In the genomic region with DNA sequence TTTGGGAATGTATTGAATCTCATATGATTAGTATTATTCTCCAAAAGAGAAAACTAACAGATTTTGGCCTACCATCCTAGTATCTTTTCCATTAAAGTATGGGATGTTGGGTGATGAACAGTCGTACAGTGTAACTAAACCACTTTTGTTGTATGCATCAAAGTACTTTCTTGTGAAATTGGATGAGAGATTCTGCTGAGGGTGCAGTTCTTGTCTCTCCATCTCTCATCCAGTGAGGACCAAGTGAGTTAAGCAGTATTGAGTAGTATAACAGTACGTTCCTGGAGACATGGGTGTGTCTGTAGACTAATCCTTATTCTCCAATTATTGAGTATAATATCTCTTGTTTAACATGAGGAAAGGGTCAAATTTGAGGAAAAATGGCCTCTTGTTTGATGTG, we compare ENCODE assay signal across 18 cellular contexts.
DNase-seq lines count a peak whose midpoint lies in the region; ATAC-seq, FAIRE-seq and TF ChIP-seq lines count a peak whose summit lies in the region.
"Had no signal": no experiment of that assay in that cellular context is flagged by ENCODE, and none has a peak within 500 bp of the region (broad histone marks: within the 10 kb centered on the region; RNA-seq: fewer than 3 reads in every experiment).

No MANE protein-coding gene starts in this region.

- no peak for FAIRE-seq in A549 (lab: Jason Lieb, UNC)
- FAIRE-seq in K562 (lab: Jason Lieb, UNC): no peak

- no peaks in the 10 kb centered on the region for H3K9me1 ChIP-seq in K562 (ENCODE audit: control insufficient read depth, insufficient read depth, low read length)

- CTCF ChIA-PET in A549 (lab: Yijun Ruan, JAX): interaction anchor here (1.3 kb wide), 1 partner anchor 117 kb away, joined by 3 read pairs; no protein-coding TSS in a partner anchor
- CTCF ChIA-PET in K562 (lab: Yijun Ruan, JAX; ENCODE audit: low intra/inter-chr PET ratio): no interaction called here

- no peaks in the 10 kb centered on the region; the same call in 1 of the 2 replicates for H4K20me1 ChIP-seq in GM23338 (replicated peaks; ENCODE audit: insufficient read depth)
- H4K20me1 ChIP-seq in K562 (replicated peaks; ENCODE audit: control insufficient read depth, insufficient read depth, low read length): no peaks in the 10 kb centered on the region

- H3K4me2 ChIP-seq in A549 (no peak overlapping the region), GM23338 (peak overlapping the region; percentile 75), K562 (ENCODE audit: insufficient read depth, low read length) (no peak overlapping the region)

- DNase-seq in A549 (ENCODE audit: low read depth in 1 of 2, low spot score in 1 of 2) (no peak), GM23338 (ENCODE audit: low spot score) (no peak), K562 (ENCODE audit: extremely low read depth in 1 of 4, low spot score in 3 of 4) (no peak), mesothelial cell of epicardium (ENCODE audit: low spot score in 2 of 2, unreplicated experiment in 2 of 2) (no peak), DMS 273 treated with DMSO at 0.1 percent for 48 hours (lab: John Stamatoyannopoulos, UW) (no peak)
- no peak for DNase-seq in activated T-helper 1 cell treated with anti-CD3 and anti-CD28 coated beads, Interleukin-12 subunit alpha, Interleukin-12 subunit beta, Interleukin-2, Interleukin-4 antibody, amounts not matched to agents 30 ng/mL and 10 ng/mL and 1 ng/mL, durations not matched to agents 14 hours and 24 hours and 36 hours (ENCODE audit: low spot score)
- DNase-seq: ACHN; AML-193; Caco-2; CD4-positive, alpha-beta T cell; DMS79 treated with DMSO at 0.1 percent for 48 hours; GF-D8; KG1 had no signal

- POLR2A ChIA-PET in A549 (lab: Yijun Ruan, JAX): no interaction called here
- POLR2A ChIA-PET in K562 (lab: Yijun Ruan, JAX): no interaction called here

- H3K9me3 ChIP-seq in A549: no peaks in the 10 kb centered on the region
- peaks cover 1% of the 10 kb centered on the region; the same call in 1 of the 2 replicates for H3K9me3 ChIP-seq in K562 (replicated peaks; ENCODE audit: control insufficient read depth, insufficient read depth, low read depth, low read length)
- H3K9me3 ChIP-seq: Caco-2, HAP-1 had no signal

- TF ChIP-seq POLR2A in A549 (IDR thresholded peaks at IDR 0.05; ENCODE audit: low read length): no peak
- no peak for TF ChIP-seq POLR2A in K562 (conservative IDR thresholded peaks at IDR 0.05)

- H3K27ac Mint-ChIP-seq in GM23338 (no peak overlapping the region), mesothelial cell of epicardium (peak overlapping the region; percentile 79)
- no peak overlapping the region for H3K27ac Mint-ChIP-seq in activated T-helper 1 cell treated with anti-CD3 and anti-CD28 coated beads, Interleukin-12 subunit alpha, Interleukin-12 subunit beta, Interleukin-2, Interleukin-4 antibody, amounts not matched to agents 30 ng/mL and 10 ng/mL and 1 ng/mL, durations not matched to agents 14 hours and 24 hours and 36 hours
- H3K27ac Mint-ChIP-seq: CD4-positive, alpha-beta T cell; IgD-negative memory B cell had no signal

- in situ Hi-C loops in K562 (cut with MboI): no loop called here

- peaks cover 7% of the 10 kb centered on the region for H3K27me3 Mint-ChIP-seq in GM23338 (ENCODE audit: insufficient read depth, low read depth, poor library complexity)
- H3K27me3 Mint-ChIP-seq in mesothelial cell of epicardium (ENCODE audit: low read depth): no peaks in the 10 kb centered on the region
- H3K27me3 Mint-ChIP-seq in activated T-helper 1 cell treated with anti-CD3 and anti-CD28 coated beads, Interleukin-12 subunit alpha, Interleukin-12 subunit beta, Interleukin-2, Interleukin-4 antibody, amounts not matched to agents 30 ng/mL and 10 ng/mL and 1 ng/mL, durations not matched to agents 14 hours and 24 hours and 36 hours (ENCODE audit: insufficient read depth): peaks cover 9% of the 10 kb centered on the region
- H3K27me3 Mint-ChIP-seq: CD4-positive, alpha-beta T cell; IgD-negative memory B cell had no signal

- no peak for TF ChIP-seq EP300 in A549 (IDR thresholded peaks at IDR 0.05)
- TF ChIP-seq EP300 in K562 (IDR thresholded peaks at IDR 0.05; ENCODE audit: low read length): no peak

- no peaks in the 10 kb centered on the region for H3K27me3 ChIP-seq in GM23338 (ENCODE audit: insufficient read depth)
- H3K27me3 ChIP-seq in K562 (ENCODE audit: control insufficient read depth in 2 of 2, insufficient read depth in 2 of 2, low read length in 2 of 2): no peaks in the 10 kb centered on the region

- no TSS peak for BruUV-seq in K562 (replicated peaks; lab: Mats Ljungman, UMichigan)

- H3K9ac ChIP-seq in K562 (ENCODE audit: insufficient read depth in 1 of 2, low read depth in 2 of 2, low read length in 2 of 2): no peak overlapping the region

- intact Hi-C loops in K562 (cut with micrococcal nuclease): no loop called here
- intact Hi-C loops in activated T-helper 1 cell treated with anti-CD3 and anti-CD28 coated beads, Interleukin-12 subunit alpha, Interleukin-12 subunit beta, Interleukin-2, Interleukin-4 antibody, amounts not matched to agents 30 ng/mL and 10 ng/mL and 1 ng/mL, durations not matched to agents 14 hours and 24 hours and 36 hours (cut with micrococcal nuclease): no loop called here

- H3K9me2 ChIP-seq in GM23338 (ENCODE audit: insufficient read depth): no peaks in the 10 kb centered on the region

- H3K36me3 Mint-ChIP-seq in GM23338 (ENCODE audit: low read depth): peaks cover 12% of the 10 kb centered on the region; the same call in 2 of the 3 replicates
- H3K36me3 Mint-ChIP-seq in mesothelial cell of epicardium: peaks cover 21% of the 10 kb centered on the region
- H3K36me3 Mint-ChIP-seq in activated T-helper 1 cell treated with anti-CD3 and anti-CD28 coated beads, Interleukin-12 subunit alpha, Interleukin-12 subunit beta, Interleukin-2, Interleukin-4 antibody, amounts not matched to agents 30 ng/mL and 10 ng/mL and 1 ng/mL, durations not matched to agents 14 hours and 24 hours and 36 hours (ENCODE audit: low read depth): no peaks in the 10 kb centered on the region

- no peak overlapping the region for H3K4me3 Mint-ChIP-seq in GM23338
- H3K4me3 Mint-ChIP-seq in mesothelial cell of epicardium: no peak overlapping the region
- H3K4me3 Mint-ChIP-seq in activated T-helper 1 cell treated with anti-CD3 and anti-CD28 coated beads, Interleukin-12 subunit alpha, Interleukin-12 subunit beta, Interleukin-2, Interleukin-4 antibody, amounts not matched to agents 30 ng/mL and 10 ng/mL and 1 ng/mL, durations not matched to agents 14 hours and 24 hours and 36 hours: no peak overlapping the region
- H3K4me3 Mint-ChIP-seq: CD4-positive, alpha-beta T cell; IgD-negative memory B cell had no signal

- ATAC-seq in A549 (no peak), GM23338 (no peak), K562 (no peak), GM19455 (IDR thresholded peaks at IDR 0.05; ENCODE audit: unreplicated experiment) (no peak)

- TF ChIP-seq CTCF in A549 (IDR thresholded peaks at IDR 0.05) (no peak), GM23338 (conservative IDR thresholded peaks at IDR 0.05; ENCODE audit: low read depth in 2 of 2) (no peak), K562 (IDR thresholded peaks at IDR 0.05 in 2 of 3, conservative IDR thresholded peaks at IDR 0.05 in 1 of 3; ENCODE audit: insufficient read depth in 2 of 3, low read depth in 1 of 3, low read length in 3 of 3) (no peak), mesothelial cell of epicardium (IDR thresholded peaks at IDR 0.05; ENCODE audit: unreplicated experiment) (no peak)

- no peak for TF ChIP-seq RAD21 in A549 (conservative IDR thresholded peaks at IDR 0.05 in 1 of 2, IDR thresholded peaks at IDR 0.05 in 1 of 2)
- no peak for TF ChIP-seq RAD21 in K562 (CRISPR knock-in tag; conservative IDR thresholded peaks at IDR 0.05 in 1 of 2, IDR thresholded peaks at IDR 0.05 in 1 of 2)

- peaks cover 32% of the 10 kb centered on the region for H3K79me2 ChIP-seq in GM23338 (replicated peaks; ENCODE audit: insufficient read depth)
- H3K79me2 ChIP-seq in K562 (ENCODE audit: control insufficient read depth, insufficient read depth, low read length): 0 out of 3 replicates have a peak, but pooled peaks cover under 1% of the 10 kb centered on the region

- 90% methylated on average over 2 of the region's 2 CpGs for WGBS in A549 (ENCODE audit: missing lambda C conversion rate)
- WGBS in K562 (ENCODE audit: insufficient coverage, low coverage, missing lambda C conversion rate): 93% methylated on average over 2 of the region's 2 CpGs

- H3K4me1 ChIP-seq in A549 (0 out of 3 replicates have a peak, but pooled peaks cover 5% of the 10 kb centered on the region), GM23338 (ENCODE audit: insufficient read depth) (peaks cover 40% of the 10 kb centered on the region), K562 (replicated peaks in 1 of 2; ENCODE audit: control insufficient read depth in 2 of 2, insufficient read depth in 2 of 2, low read length in 2 of 2) (peaks cover 0 to 9% of the 10 kb centered on the region in 2 experiments; a peak in 3 of 5 replicates)
- H3K4me1 ChIP-seq: Caco-2, HAP-1 had no signal

- H2AFZ ChIP-seq in GM23338 (no peak overlapping the region), K562 (ENCODE audit: low read depth, low read length) (no peak overlapping the region)

- H3K4me3 ChIP-seq in A549: no peak overlapping the region
- H3K4me3 ChIP-seq in GM23338: no peak overlapping the region
- H3K4me3 ChIP-seq in K562: no peak overlapping the region
- H3K4me3 ChIP-seq: HAP-1 had no signal

- H3K36me3 ChIP-seq in GM23338 (ENCODE audit: insufficient read depth) (no peaks in the 10 kb centered on the region), K562 (ENCODE audit: control insufficient read depth, insufficient read depth, low read length) (peaks cover 6% of the 10 kb centered on the region; the same call in 2 of the 3 replicates)
- H3K36me3 ChIP-seq: HAP-1 had no signal

- H3K9me3 Mint-ChIP-seq in GM23338 (no peaks in the 10 kb centered on the region), mesothelial cell of epicardium (no peaks in the 10 kb centered on the region)
- H3K9me3 Mint-ChIP-seq in activated T-helper 1 cell treated with anti-CD3 and anti-CD28 coated beads, Interleukin-12 subunit alpha, Interleukin-12 subunit beta, Interleukin-2, Interleukin-4 antibody, amounts not matched to agents 30 ng/mL and 10 ng/mL and 1 ng/mL, durations not matched to agents 14 hours and 24 hours and 36 hours: no peaks in the 10 kb centered on the region
- H3K9me3 Mint-ChIP-seq: CD4-positive, alpha-beta T cell; IgD-negative memory B cell had no signal

- H3K27ac ChIP-seq in A549 (no peak overlapping the region), GM23338 (ENCODE audit: low read depth) (no peak overlapping the region), K562 (ENCODE audit: extremely low read depth, low read depth, low read length) (no peak overlapping the region)
- H3K27ac ChIP-seq: C4-2B, HL-60 had no signal

- no peaks in the 10 kb centered on the region for H3F3A ChIP-seq in GM23338 (replicated peaks; ENCODE audit: low read depth)

- H3K4me1 Mint-ChIP-seq in GM23338: peaks cover 55% of the 10 kb centered on the region
- peaks cover 37% of the 10 kb centered on the region for H3K4me1 Mint-ChIP-seq in mesothelial cell of epicardium
- H3K4me1 Mint-ChIP-seq in activated T-helper 1 cell treated with anti-CD3 and anti-CD28 coated beads, Interleukin-12 subunit alpha, Interleukin-12 subunit beta, Interleukin-2, Interleukin-4 antibody, amounts not matched to agents 30 ng/mL and 10 ng/mL and 1 ng/mL, durations not matched to agents 14 hours and 24 hours and 36 hours (ENCODE audit: low read depth): no peaks in the 10 kb centered on the region

TF ChIP-seq in K562, 482 proteins besides CTCF, POLR2A, EP300 and RAD21 (continues in another document):
- no peak for TF ChIP-seq CREM (IDR thresholded peaks at IDR 0.05; ENCODE audit: low read depth)
- peak; percentile 30 for TF ChIP-seq MAFG (tag; conservative IDR thresholded peaks at IDR 0.05)

Comparison
In these comparisons a context has a peak if more than half of its experiments do, and no peak if none do; other contexts are left out.
1. Of the 35 proteins assayed by ChIP-seq in both K562 and A549: peak only in K562: none; only in A549: none; in both: MAFK; in neither: 34.